38 cellular contexts compared by ENCODE assay signal in the genomic region with DNA sequence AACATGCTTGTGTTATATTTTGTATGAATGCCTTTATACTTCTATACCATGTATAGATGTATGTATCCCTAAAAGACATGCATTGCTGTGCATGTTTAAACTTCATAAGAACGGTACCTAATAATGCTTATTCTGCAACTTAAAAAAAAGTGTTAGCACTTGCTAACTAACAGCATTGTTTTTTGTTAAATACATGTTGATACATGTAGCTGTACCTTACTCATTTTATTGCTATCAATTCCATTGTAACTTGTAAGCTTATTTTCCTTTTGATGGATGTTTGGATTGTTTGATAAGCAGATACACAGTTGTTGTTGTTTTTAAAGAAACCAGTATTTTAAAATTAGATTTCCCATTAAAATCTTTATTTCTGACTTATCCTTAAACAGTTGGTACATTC.
"Had no signal": no experiment of that assay in that cellular context is flagged by ENCODE, and none has a peak within 500 bp of the region (broad histone marks: within the 10 kb centered on the region; RNA-seq: fewer than 3 reads in every experiment).

No MANE protein-coding gene starts in this region.

- H3K4me3 Mint-ChIP-seq: activated CD4-positive, alpha-beta memory T cell treated with anti-CD3 and anti-CD28 coated beads for 36 hours; activated CD4-positive, alpha-beta T cell treated with anti-CD3 and anti-CD28 coated beads, Interleukin-2, amount 10 ng/mL, durations not matched to agents 24 days and 14 days; activated CD8-positive, alpha-beta T cell treated with anti-CD3 and anti-CD28 coated beads for 36 hours; activated naive CD4-positive, alpha-beta T cell treated with anti-CD3 and anti-CD28 coated beads, Interleukin-2, amount 10 ng/mL, durations not matched to agents 7 days and 5 days; activated naive CD8-positive, alpha-beta T cell treated with anti-CD3 and anti-CD28 coated beads for 36 hours; activated T-cell treated with anti-CD3 and anti-CD28 coated beads, Interleukin-2, amount 50 U/mL, for 4 hours; activated T-cell treated with anti-CD3 and anti-CD28 coated beads, Interleukin-2, amount 50 U/mL, for 72 hours; activated T-helper 1 cell treated with anti-CD3 and anti-CD28 coated beads, Interleukin-12 subunit alpha, Interleukin-12 subunit beta, Interleukin-2, Interleukin-4 antibody, amounts not matched to agents 30 ng/mL and 10 ng/mL and 1 ng/mL, durations not matched to agents 14 hours and 24 hours and 36 hours; activated T-helper 17 cell treated with anti-CD3 and anti-CD28 coated beads, Interleukin-2, amount 50 U/mL, for 72 hours; T-helper 1 cell treated with Interleukin-12 subunit alpha and Interleukin-12 subunit beta and Interleukin-4 antibody, amounts not matched to agents 30 μg/mL and 1 μg/mL, for 36 hours; T-helper 2 cell treated with Interferon-gamma antibody and Interleukin-4, amounts not matched to agents 5 μg/mL and 100 μg/mL, for 36 hours; WTC11 had no signal

- H3K4me3 ChIP-seq: adrenal gland, body of pancreas, breast epithelium, cardiac muscle cell had no signal

- ATAC-seq: activated CD8-positive, alpha-beta T cell treated with anti-CD3 and anti-CD28 coated beads for 36 hours; activated naive CD4-positive, alpha-beta T cell treated with anti-CD3 and anti-CD28 coated beads, Interleukin-2, amount 50 U/mL, for 72 hours; activated T-cell treated with anti-CD3 and anti-CD28 coated beads, Interleukin-2, amount 50 U/mL, for 4 hours; activated T-cell treated with anti-CD3 and anti-CD28 coated beads, Interleukin-2, amount 50 U/mL, for 72 hours; activated T-helper 17 cell treated with anti-CD3 and anti-CD28 coated beads, Interleukin-2, amount 50 U/mL, for 72 hours; body of pancreas; WTC11 had no signal

- H3K9me3 Mint-ChIP-seq: activated CD8-positive, alpha-beta T cell treated with anti-CD3 and anti-CD28 coated beads for 36 hours; activated T-helper 1 cell treated with anti-CD3 and anti-CD28 coated beads, Interleukin-12 subunit alpha, Interleukin-12 subunit beta, Interleukin-2, Interleukin-4 antibody, amounts not matched to agents 30 ng/mL and 10 ng/mL and 1 ng/mL, durations not matched to agents 14 hours and 24 hours and 36 hours; activated T-helper 17 cell treated with anti-CD3 and anti-CD28 coated beads, Interleukin-2, amount 50 U/mL, for 72 hours; T-helper 2 cell treated with Interferon-gamma antibody and Interleukin-4, amounts not matched to agents 5 μg/mL and 100 μg/mL, for 36 hours had no signal

- H3K27me3 Mint-ChIP-seq: activated CD4-positive, alpha-beta memory T cell treated with anti-CD3 and anti-CD28 coated beads for 36 hours; activated CD4-positive, alpha-beta T cell treated with anti-CD3 and anti-CD28 coated beads, Interleukin-2, amount 10 ng/mL, durations not matched to agents 24 days and 14 days; activated CD8-positive, alpha-beta T cell treated with anti-CD3 and anti-CD28 coated beads for 36 hours; activated naive CD4-positive, alpha-beta T cell treated with anti-CD3 and anti-CD28 coated beads, Interleukin-2, amount 10 ng/mL, durations not matched to agents 7 days and 5 days; activated naive CD8-positive, alpha-beta T cell treated with anti-CD3 and anti-CD28 coated beads for 36 hours; activated T-helper 17 cell treated with anti-CD3 and anti-CD28 coated beads, Interleukin-2, amount 50 U/mL, for 72 hours had no signal

- H3K9me3 ChIP-seq: adrenal gland, body of pancreas, breast epithelium had no signal

- H3K27me3 ChIP-seq: adrenal gland, body of pancreas, brain microvascular endothelial cell, breast epithelium, cardiac muscle cell had no signal

- H3K36me3 ChIP-seq: adrenal gland, brain microvascular endothelial cell, breast epithelium, cardiac muscle cell had no signal

- DNase-seq: activated CD4-positive, alpha-beta memory T cell treated with anti-CD3 and anti-CD28 coated beads for 36 hours; activated CD4-positive, alpha-beta T cell treated with anti-CD3 and anti-CD28 coated beads for 4 hours; activated CD4-positive, alpha-beta T cell treated with anti-CD3 and anti-CD28 coated beads, Interleukin-2, amount 10 ng/mL, durations not matched to agents 24 days and 14 days; activated CD4-positive, alpha-beta T cell treated with anti-CD3 and anti-CD28 coated beads, Interleukin-2, amount 50 U/mL, for 1 hour; activated CD4-positive, alpha-beta T cell treated with anti-CD3 and anti-CD28 coated beads, Interleukin-2, amount 50 U/mL, for 4 hours; activated CD4-positive, CD25-positive, alpha-beta regulatory T cell; activated CD4-positive, CD25-positive, alpha-beta regulatory T cell treated with anti-CD3 and anti-CD28 coated beads, Interleukin-2, amount 50 U/mL, for 72 hours; activated CD8-positive, alpha-beta memory T cell treated with anti-CD3 and anti-CD28 coated beads, Interleukin-2, amount 50 U/mL, for 4 hours; activated CD8-positive, alpha-beta T cell treated with anti-CD3 and anti-CD28 coated beads for 36 hours; activated effector memory CD4-positive, alpha-beta T cell treated with anti-CD3 and anti-CD28 coated beads, Interleukin-2, amount 50 U/mL, for 16 hours; activated gamma-delta T cell treated with Interleukin-2 at 50 U/mL for 16 hours; activated naive CD4-positive, alpha-beta T cell; activated naive CD4-positive, alpha-beta T cell treated with anti-CD3 and anti-CD28 coated beads, Interleukin-2, amount 10 ng/mL, durations not matched to agents 7 days and 5 days; activated naive CD8-positive, alpha-beta T cell treated with anti-CD3 and anti-CD28 coated beads for 36 hours; activated T-cell treated with anti-CD3 and anti-CD28 coated beads for 4 hours; activated T-cell treated with anti-CD3 and anti-CD28 coated beads, Interleukin-2, amount 50 U/mL, for 1 hour; activated T-cell treated with anti-CD3 and anti-CD28 coated beads, Interleukin-2, amount 50 U/mL, for 4 hours; activated T-cell treated with anti-CD3 and anti-CD28 coated beads, Interleukin-2, amount 50 U/mL, for 72 hours; adrenal gland; amniotic stem cell; aorta; body of pancreas; brain microvascular endothelial cell; central memory CD4-positive, alpha-beta T cell; SW 1271; T-helper 1 cell; T-helper 2 cell; T-helper 9 cell had no signal

- H3K27ac ChIP-seq: adrenal gland, body of pancreas, brain microvascular endothelial cell, breast epithelium, cardiac muscle cell, VCaP had no signal

- H3K4me1 ChIP-seq: body of pancreas, breast epithelium had no signal

- FAIRE-seq: TTC549 had no signal

- H3K27ac Mint-ChIP-seq: activated CD4-positive, alpha-beta memory T cell treated with anti-CD3 and anti-CD28 coated beads for 36 hours; activated CD4-positive, alpha-beta T cell treated with anti-CD3 and anti-CD28 coated beads, Interleukin-2, amount 10 ng/mL, durations not matched to agents 24 days and 14 days; activated CD8-positive, alpha-beta T cell treated with anti-CD3 and anti-CD28 coated beads for 36 hours; activated naive CD4-positive, alpha-beta T cell treated with anti-CD3 and anti-CD28 coated beads, Interleukin-2, amount 10 ng/mL, durations not matched to agents 7 days and 5 days; activated naive CD4-positive, alpha-beta T cell treated with anti-CD3 and anti-CD28 coated beads, Interleukin-2, amount 50 U/mL, for 72 hours; activated naive CD8-positive, alpha-beta T cell treated with anti-CD3 and anti-CD28 coated beads for 36 hours; activated T-cell treated with anti-CD3 and anti-CD28 coated beads, Interleukin-2, amount 50 U/mL, for 72 hours; activated T-helper 1 cell treated with anti-CD3 and anti-CD28 coated beads, Interleukin-12 subunit alpha, Interleukin-12 subunit beta, Interleukin-2, Interleukin-4 antibody, amounts not matched to agents 30 ng/mL and 10 ng/mL and 1 ng/mL, durations not matched to agents 14 hours and 24 hours and 36 hours; T-helper 1 cell treated with Interleukin-12 subunit alpha and Interleukin-12 subunit beta and Interleukin-4 antibody, amounts not matched to agents 30 μg/mL and 1 μg/mL, for 36 hours; T-helper 2 cell treated with Interferon-gamma antibody and Interleukin-4, amounts not matched to agents 5 μg/mL and 100 μg/mL, for 36 hours; WTC11 had no signal
